Comparison of ENCODE assay signal across 8 cellular contexts in genomic region chr1:226763741-226764264, GRCh38. TPM values are rescaled to one million over a fixed set of nuclear protein-coding genes. Genes with fewer than 3 reads are reported as not detected.
DNase-seq lines count a peak whose midpoint lies in the region; ATAC-seq, FAIRE-seq and TF ChIP-seq lines count a peak whose summit lies in the region.

No MANE protein-coding gene starts in this region.

- CTCF ChIA-PET in CD8-positive, alpha-beta T cell (lab: Charles Lee), result no interaction called here

- no peaks in the 10 kb centered on the region for H3K9me3 Mint-ChIP-seq in CD8-positive, alpha-beta T cell
- no peaks in the 10 kb centered on the region for H3K9me3 Mint-ChIP-seq in activated T-cell treated with anti-CD3 and anti-CD28 coated beads, Interleukin-2, amount 50 U/mL, for 72 hours

- H3K27me3 Mint-ChIP-seq in CD8-positive, alpha-beta T cell (ENCODE audit: low read depth), result no peaks in the 10 kb centered on the region
- peaks cover 15% of the 10 kb centered on the region for H3K27me3 Mint-ChIP-seq in activated T-cell treated with anti-CD3 and anti-CD28 coated beads, Interleukin-2, amount 50 U/mL, for 72 hours (ENCODE audit: low read depth)

- peaks cover 23% of the 10 kb centered on the region for H3K4me1 Mint-ChIP-seq in CD8-positive, alpha-beta T cell (ENCODE audit: low read depth)
- H3K4me1 Mint-ChIP-seq in activated T-cell treated with anti-CD3 and anti-CD28 coated beads, Interleukin-2, amount 50 U/mL, for 72 hours (ENCODE audit: low read depth), result peaks cover 51% of the 10 kb centered on the region

- no peaks in the 10 kb centered on the region for H3K9me1 ChIP-seq in keratinocyte (ENCODE audit: control insufficient read depth, extremely low read depth, insufficient read depth, low read length)

- H3K4me3 ChIP-seq in CD8-positive, alpha-beta T cell (ENCODE audit: low read depth, low read length), result no peak overlapping the region
- H3K4me3 ChIP-seq in keratinocyte (ENCODE audit: control insufficient read depth in 2 of 3, extremely low read depth in 1 of 3, insufficient read depth in 2 of 3, low read depth in 1 of 3, low read length in 3 of 3) (no peak overlapping the region), tibial artery (no peak overlapping the region)

- POLR2A ChIA-PET in CD8-positive, alpha-beta T cell (lab: Charles Lee), result interaction anchor here (1.6 kb wide), 1 partner anchor 25 kb away, joined by 5 read pairs; the partner anchor contains the start of gene ITPKB

- H3K27ac Mint-ChIP-seq in CD8-positive, alpha-beta T cell, result no peak overlapping the region
- H3K27ac Mint-ChIP-seq in activated T-cell treated with anti-CD3 and anti-CD28 coated beads, Interleukin-2, amount 50 U/mL, for 72 hours, result no peak overlapping the region

- peak overlapping the region; percentile 64 for H2AFZ ChIP-seq in keratinocyte (ENCODE audit: control insufficient read depth, low read length)

- peak; percentile 97 for FAIRE-seq in keratinocyte (lab: Jason Lieb, UNC)

- dilution Hi-C loops in keratinocyte (cut with MboI; ENCODE audit: extremely low pct_ligation_motif_present, low sequenced_read_pairs), result no loop called here

- no peaks in the 10 kb centered on the region for H3K36me3 Mint-ChIP-seq in CD8-positive, alpha-beta T cell
- H3K36me3 Mint-ChIP-seq in activated T-cell treated with anti-CD3 and anti-CD28 coated beads, Interleukin-2, amount 50 U/mL, for 72 hours (ENCODE audit: insufficient read depth in 2 of 2), result no peaks in the 10 kb centered on the region

- no peak overlapping the region for H3K27ac ChIP-seq in CD8-positive, alpha-beta T cell (ENCODE audit: low read depth, low read length)
- H3K27ac ChIP-seq in keratinocyte (ENCODE audit: control insufficient read depth, insufficient read depth, low read length) (peak overlapping the region; percentile 78), tibial artery (no peak overlapping the region)

- intact Hi-C loops in CD8-positive, alpha-beta T cell (cut with DNase I, micrococcal nuclease), result no loop called here
- intact Hi-C loops in tibial artery (cut with DNase I; ENCODE audit: low total_unique reads), result no loop called here

- ATAC-seq in CD8-positive, alpha-beta T cell, result peak; percentile 73
- ATAC-seq in activated T-cell treated with anti-CD3 and anti-CD28 coated beads, Interleukin-2, amount 50 U/mL, for 72 hours (replicated peaks in 1 of 2), result peak; percentile 74 to 77
- no peak for ATAC-seq in GM19324 (IDR thresholded peaks at IDR 0.05; ENCODE audit: low FRiP score, unreplicated experiment)

- no peaks in the 10 kb centered on the region for H3K79me2 ChIP-seq in keratinocyte (ENCODE audit: control insufficient read depth, insufficient read depth, low read length)

- H3K4me1 ChIP-seq in CD8-positive, alpha-beta T cell (ENCODE audit: insufficient read depth, low read length), result peaks cover 17% of the 10 kb centered on the region
- peaks cover 19% of the 10 kb centered on the region for H3K4me1 ChIP-seq in keratinocyte (ENCODE audit: control insufficient read depth, extremely low read depth, insufficient read depth, low read length)
- no peaks in the 10 kb centered on the region for H3K4me1 ChIP-seq in tibial artery

- in situ Hi-C loops in GM13976 (cut with MboI; ENCODE audit: low sequenced_read_pairs, unreplicated experiment), result no loop called here

- no peaks in the 10 kb centered on the region for H4K20me1 ChIP-seq in keratinocyte (ENCODE audit: control insufficient read depth, extremely low read depth, insufficient read depth, low read length)

- H3K9ac ChIP-seq in keratinocyte (ENCODE audit: control insufficient read depth, extremely low read depth, insufficient read depth, low read length), result peak overlapping the region; percentile 19

- H3K4me3 Mint-ChIP-seq in CD8-positive, alpha-beta T cell, result no peak overlapping the region
- peak overlapping the region; percentile 16 to 65 for H3K4me3 Mint-ChIP-seq in activated T-cell treated with anti-CD3 and anti-CD28 coated beads, Interleukin-2, amount 50 U/mL, for 72 hours

- no peak for TF ChIP-seq CTCF in CD8-positive, alpha-beta T cell (IDR thresholded peaks at IDR 0.05)
- no peak for TF ChIP-seq CTCF in keratinocyte (optimal IDR thresholded peaks at IDR 0.05 in 1 of 3, IDR thresholded peaks at IDR 0.05 in 1 of 3, conservative IDR thresholded peaks at IDR 0.05 in 1 of 3; ENCODE audit: extremely low read depth in 1 of 3, insufficient read depth in 2 of 3, low read length in 3 of 3)
- TF ChIP-seq CTCF in tibial artery (IDR thresholded peaks at IDR 0.05), result no peak
- no peak for TF ChIP-seq CTCF in GM13976 (IDR thresholded peaks at IDR 0.05; ENCODE audit: borderline replicate concordance, control extremely low read depth, extremely low read depth, insufficient read depth, missing control alignments)

- peak in 2 of 7 experiments; percentile 20 to 50 for DNase-seq in CD8-positive, alpha-beta T cell
- DNase-seq in HS-5 (ENCODE audit: low read depth) (peak; percentile 65), keratinocyte (ENCODE audit: low read depth, low spot score) (peak; percentile 91), tibial artery (no peak), HUDEP-2 (lab: John Stamatoyannopoulos, UW; ENCODE audit: unreplicated experiment in 76 of 76) (no peak), GM13976 (ENCODE audit: low spot score) (no peak)
- peak; percentile 15 to 39 for DNase-seq in activated T-cell treated with anti-CD3 and anti-CD28 coated beads, Interleukin-2, amount 50 U/mL, for 72 hours

- H3K36me3 ChIP-seq in CD8-positive, alpha-beta T cell (ENCODE audit: insufficient read depth, low read length), result no peaks in the 10 kb centered on the region
- H3K36me3 ChIP-seq in keratinocyte (ENCODE audit: control insufficient read depth in 2 of 2, extremely low read depth in 1 of 2, insufficient read depth in 2 of 2, low read length in 2 of 2) (no peaks in the 10 kb centered on the region), tibial artery (no peaks in the 10 kb centered on the region)

- H3K4me2 ChIP-seq in keratinocyte (ENCODE audit: control insufficient read depth, extremely low read depth, insufficient read depth, low read depth, low read length), result peak overlapping the region; percentile 64

- no peaks in the 10 kb centered on the region for H3K9me3 ChIP-seq in CD8-positive, alpha-beta T cell (ENCODE audit: low read length)
- H3K9me3 ChIP-seq in keratinocyte (ENCODE audit: control insufficient read depth, low read depth, low read length) (no peaks in the 10 kb centered on the region), tibial artery (no peaks in the 10 kb centered on the region)

- no peaks in the 10 kb centered on the region for H3K27me3 ChIP-seq in CD8-positive, alpha-beta T cell (ENCODE audit: insufficient read depth, low read length)
- H3K27me3 ChIP-seq in keratinocyte (ENCODE audit: control insufficient read depth, extremely low read depth, insufficient read depth, low read length), result no peaks in the 10 kb centered on the region
- H3K27me3 ChIP-seq in tibial artery, result peaks cover 0 to 17% of the 10 kb centered on the region in 2 donors

RNA-seq across cellular contexts. Expression of gene ITPKB, which starts 24.7 kb away (rescaled TPM):
- 100 to 1,000 TPM; 504 to 516 TPM for total RNA-seq in CD8-positive, alpha-beta T cell
- 10 to 100 TPM; 50.7 to 58.0 TPM for total RNA-seq in activated T-cell treated with anti-CD3 and anti-CD28 coated beads, Interleukin-2, amount 50 U/mL, for 72 hours
- polyA plus RNA-seq in keratinocyte, result 3.2 to 4.9 TPM (median 3.2 TPM) in 3 replicates
- 1.3 TPM for polyA plus RNA-seq in keratinocyte (2011; ENCODE audit: low read depth)
- polyA plus RNA-seq in keratinocyte (2011; cell fraction: cytosol; rRNA removed), result 2.5 and 2.7 TPM in 2 replicates
- 7.0 and 7.4 TPM in 2 replicates for polyA plus RNA-seq in keratinocyte (2011; cell fraction: nucleus; rRNA removed)
- 3.0 and 7.0 TPM in 2 replicates for polyA plus RNA-seq in keratinocyte (2012; ENCODE audit: low replicate concordance)
- polyA minus RNA-seq in keratinocyte, result 8.8 to 18.0 TPM (median 9.0 TPM) in 3 replicates
- 10.7 TPM for polyA minus RNA-seq in keratinocyte (2011; cell fraction: cytosol; rRNA and poly(A)+ RNA removed)
- 11.0 and 15.0 TPM in 2 replicates for polyA minus RNA-seq in keratinocyte (2011; cell fraction: nucleus; rRNA and poly(A)+ RNA removed)

Comparison
In these comparisons a context has a peak if more than half of its experiments do, and no peak if none do; other contexts are left out.
1. DNase-seq: peak in HS-5 (single experiment), activated T-cell treated with anti-CD3 and anti-CD28 coated beads, Interleukin-2, amount 50 U/mL, for 72 hours (2 of 2) and keratinocyte (single experiment); none in tibial artery (0 of 2), HUDEP-2 (0 of 76) and GM13976 (single experiment).
2. RNA of gene ITPKB, which starts 24.7 kb away (total RNA-seq): 504 to 516 TPM in CD8-positive, alpha-beta T cell; 50.7 to 58.0 TPM in activated T-cell treated with anti-CD3 and anti-CD28 coated beads, Interleukin-2, amount 50 U/mL, for 72 hours; every median in the first group is over 4 times any median in the second.